Comparison of ENCODE assay signal across 8 cellular contexts in genomic region chr10:103772096-103772845, GRCh38.
DNase-seq lines count a peak whose midpoint lies in the region; FAIRE-seq and TF ChIP-seq lines count a peak whose summit lies in the region.

No MANE protein-coding gene starts in this region.

- peaks cover 43% of the 10 kb centered on the region for H3K4me1 Mint-ChIP-seq in activated CD4-positive, alpha-beta T cell treated with anti-CD3 and anti-CD28 coated beads, Interleukin-2, amount 10 ng/mL, durations not matched to agents 7 days and 5 days

- no peaks in the 10 kb centered on the region for H3K36me3 Mint-ChIP-seq in activated CD4-positive, alpha-beta T cell treated with anti-CD3 and anti-CD28 coated beads, Interleukin-2, amount 10 ng/mL, durations not matched to agents 7 days and 5 days (ENCODE audit: low read depth)

- H3K4me1 ChIP-seq in HEK293 (ENCODE audit: control insufficient read depth, insufficient read depth, low read length): peaks cover 4% of the 10 kb centered on the region

- H3K36me3 ChIP-seq in HEK293 (ENCODE audit: control insufficient read depth in 2 of 2, insufficient read depth in 1 of 2, low read length in 2 of 2): no peaks in the 10 kb centered on the region

- CTCF ChIA-PET in HEK293 (lab: Yijun Ruan, JAX): interaction anchor here (0.6 to 1.1 kb wide), 5 partner anchors 9 to 62 kb away, joined by 3 to 4 read pairs (median 3); no protein-coding TSS in a partner anchor
- CTCF ChIA-PET in activated CD4-positive, alpha-beta T cell treated with anti-CD3 and anti-CD28 coated beads, Interleukin-2, amount 10 ng/mL, durations not matched to agents 7 days and 5 days (lab: Charles Lee): interaction anchor here (0.8 to 3.6 kb wide), 8 partner anchors 10 to 97 kb away, joined by 3 to 23 read pairs (median 4); no protein-coding TSS in a partner anchor

- DNase-seq in GM12864 (ENCODE audit: low read depth): no peak
- peak; percentile 83 for DNase-seq in NCI-H146 (lab: John Stamatoyannopoulos, UW)
- DNase-seq in activated CD4-positive, alpha-beta T cell treated with anti-CD3 and anti-CD28 coated beads, Interleukin-2, amount 10 ng/mL, durations not matched to agents 7 days and 5 days: peak; percentile 66
- peak; percentile 86 for DNase-seq in ecto neural progenitor cell (ENCODE audit: low spot score)
- DNase-seq in medulla oblongata (ENCODE audit: extremely low spot score): peak; percentile 43
- DNase-seq in stimulated activated CD8-positive, alpha-beta memory T cell treated with anti-CD3 and anti-CD28 coated beads, Interleukin-15, amount 100 ng/mL, for 48 hours (ENCODE audit: low read depth in 2 of 2): peak; percentile 45
- no peak for DNase-seq in H54 (ENCODE audit: insufficient read length, low spot score)

- H3K27me3 Mint-ChIP-seq in activated CD4-positive, alpha-beta T cell treated with anti-CD3 and anti-CD28 coated beads, Interleukin-2, amount 10 ng/mL, durations not matched to agents 7 days and 5 days: peaks cover 10% of the 10 kb centered on the region

- FAIRE-seq in H54 (lab: Jason Lieb, UNC): no peak

- peak overlapping the region; percentile 45 for H3K27ac ChIP-seq in HEK293 (ENCODE audit: extremely low read depth, low read depth, low read length)

- H3K4me3 Mint-ChIP-seq in activated CD4-positive, alpha-beta T cell treated with anti-CD3 and anti-CD28 coated beads, Interleukin-2, amount 10 ng/mL, durations not matched to agents 7 days and 5 days: peak overlapping the region; percentile 78

- H3K4me3 ChIP-seq in GM12864 (ENCODE audit: low read depth, low read length) (peak overlapping the region; percentile 71), HEK293 (ENCODE audit: low read depth, low read length) (peak overlapping the region; percentile 34)

- POLR2A ChIA-PET in HEK293 (lab: Yijun Ruan, JAX): interaction anchor here (0.6 to 1.2 kb wide), 4 partner anchors 9 to 83 kb away, joined by 3 to 9 read pairs (median 4); partner anchors contain the start of gene SH3PXD2A
- POLR2A ChIA-PET in activated CD4-positive, alpha-beta T cell treated with anti-CD3 and anti-CD28 coated beads, Interleukin-2, amount 10 ng/mL, durations not matched to agents 7 days and 5 days (lab: Charles Lee): no interaction called here

- no peaks in the 10 kb centered on the region; the same call in 1 of the 2 replicates for H3K9me3 ChIP-seq in HEK293 (ENCODE audit: control insufficient read depth, insufficient read depth, low read depth, low read length)

- TF ChIP-seq CTCF in GM12864 (IDR thresholded peaks at IDR 0.05; ENCODE audit: low read depth, low read length, missing control alignments) (no peak), HEK293 (tag by site-specific recombination; IDR thresholded peaks at IDR 0.05) (no peak)

- peak overlapping the region; percentile 89 for H3K27ac Mint-ChIP-seq in activated CD4-positive, alpha-beta T cell treated with anti-CD3 and anti-CD28 coated beads, Interleukin-2, amount 10 ng/mL, durations not matched to agents 7 days and 5 days

- no peak for TF ChIP-seq POLR2A in H54 (IDR thresholded peaks at IDR 0.05; ENCODE audit: low read depth, low read length)

- peaks cover 2% of the 10 kb centered on the region for H3K9me3 Mint-ChIP-seq in activated CD4-positive, alpha-beta T cell treated with anti-CD3 and anti-CD28 coated beads, Interleukin-2, amount 10 ng/mL, durations not matched to agents 7 days and 5 days

TF ChIP-seq in HEK293, 187 proteins besides CTCF, POLR2A, EP300 and RAD21 (continues in another document):
- TF ChIP-seq GLIS2 (tag by site-specific recombination; IDR thresholded peaks at IDR 0.05) (peak; percentile 86), ZNF362 (tag by site-specific recombination; IDR thresholded peaks at IDR 0.05) (no peak), ZIC2 (tag by site-specific recombination; IDR thresholded peaks at IDR 0.05) (peak; percentile 59; the same call in 1 of the 2 replicates), ZNF366 (tag by site-specific recombination; conservative IDR thresholded peaks at IDR 0.05) (no peak; the same call in 1 of the 2 replicates), ZNF24 (tag by site-specific recombination; IDR thresholded peaks at IDR 0.05) (no peak), ZNF280D (tag by site-specific recombination; IDR thresholded peaks at IDR 0.05) (no peak), ZNF513 (tag by site-specific recombination; IDR thresholded peaks at IDR 0.05) (no peak), ZNF660 (tag by site-specific recombination; IDR thresholded peaks at IDR 0.05) (0 out of 2 replicates have a peak, but pooled peaks have one; percentile 16), PRDM10 (tag by site-specific recombination; IDR thresholded peaks at IDR 0.05) (peak; percentile 86), ZNF19 (tag by site-specific recombination; IDR thresholded peaks at IDR 0.05; ENCODE audit: low read depth) (no peak), ZNF239 (tag by site-specific recombination; IDR thresholded peaks at IDR 0.05) (no peak), ZNF37A (tag by site-specific recombination; IDR thresholded peaks at IDR 0.05) (no peak)

Comparison
In these comparisons a context has a peak if more than half of its experiments do, and no peak if none do; other contexts are left out.
1. DNase-seq: peak in NCI-H146 (single experiment), activated CD4-positive, alpha-beta T cell treated with anti-CD3 and anti-CD28 coated beads, Interleukin-2, amount 10 ng/mL, durations not matched to agents 7 days and 5 days (single experiment), ecto neural progenitor cell (single experiment), medulla oblongata (single experiment) and stimulated activated CD8-positive, alpha-beta memory T cell treated with anti-CD3 and anti-CD28 coated beads, Interleukin-15, amount 100 ng/mL, for 48 hours (2 of 2); none in GM12864 (single experiment) and H54 (single experiment).